Comparison of ENCODE assay signal across 7 cellular contexts in the genomic region with DNA sequence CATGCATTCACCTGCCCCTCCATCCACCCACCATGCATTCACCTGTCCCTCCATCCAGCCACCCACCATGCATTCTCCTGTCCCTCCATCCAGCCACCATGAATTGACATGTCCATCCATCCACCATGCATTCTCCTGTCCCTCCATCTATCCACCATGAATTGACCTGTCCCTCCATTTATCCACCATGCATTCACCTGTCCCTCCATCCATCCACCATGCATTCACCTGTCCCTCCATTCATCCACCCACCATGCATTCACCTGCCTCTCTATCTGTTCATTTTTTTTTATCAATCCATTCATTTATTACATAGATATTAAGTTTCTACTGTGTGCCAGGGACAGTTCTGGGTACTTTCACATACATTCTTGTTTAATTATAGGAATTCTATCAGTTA.
"Had no signal": no experiment of that assay in that cellular context is flagged by ENCODE, and none has a peak within 500 bp of the region (broad histone marks: within the 10 kb centered on the region; RNA-seq: fewer than 3 reads in every experiment).

No MANE protein-coding gene starts in this region.

- H3K4me3 ChIP-seq: GM23338, HAP-1 had no signal

- DNase-seq: H7, HFFc6, KBM-7 had no signal

- H3K36me3 ChIP-seq: HAP-1 had no signal

- H3K4me1 ChIP-seq: HAP-1 had no signal

- H3K9me3 ChIP-seq: HAP-1 had no signal

- ATAC-seq: GM23338, HCT116 had no signal

- H3K9ac ChIP-seq: KMS-11 had no signal

- H3K4me2 ChIP-seq: GM23338, KMS-11 had no signal

- H3K27ac ChIP-seq: KMS-11 had no signal
